ENCODE assay signal across 29 cellular contexts in genomic region chr12:68967036-68967435, GRCh38.
"Had no signal": no experiment of that assay in that cellular context is flagged by ENCODE, and none has a peak within 500 bp of the region (broad histone marks: within the 10 kb centered on the region; RNA-seq: fewer than 3 reads in every experiment).

No MANE protein-coding gene starts in this region.

- DNase-seq: activated CD4-positive, alpha-beta T cell treated with anti-CD3 and anti-CD28 coated beads for 48 hours; activated CD4-positive, alpha-beta T cell treated with anti-CD3 and anti-CD28 coated beads, Interleukin-2, amount 50 U/mL, for 48 hours; activated CD8-positive, alpha-beta memory T cell treated with anti-CD3 and anti-CD28 coated beads for 24 hours; activated effector memory CD4-positive, alpha-beta T cell treated with Interleukin-2 at 50 U/mL for 16 hours; activated naive CD4-positive, alpha-beta T cell treated with anti-CD3 and anti-CD28 coated beads, Interleukin-2, amount 50 U/mL, for 16 hours; activated naive CD8-positive, alpha-beta T cell treated with anti-CD3 and anti-CD28 coated beads, Interleukin-2, amount 50 U/mL, for 24 hours; dermis blood vessel endothelial cell; effector CD4-positive, alpha-beta T cell; esophagus squamous epithelium; foreskin melanocyte; islet precursor cell; left cardiac atrium; left ventricle myocardium superior; mammary epithelial cell; naive B cell; nephron progenitor cell; right lobe of liver; stimulated activated CD4-positive, alpha-beta T cell treated with anti-CD3 and anti-CD28 coated beads, Interleukin-12 subunit alpha, Interleukin-12 subunit beta, amount 100 ng/mL, for 4 hours; stimulated activated CD4-positive, alpha-beta T cell treated with anti-CD3 and anti-CD28 coated beads, Interleukin-4, amount 100 ng/mL, for 1 hour; stimulated activated naive CD8-positive, alpha-beta T cell treated with anti-CD3 and anti-CD28 coated beads, Interleukin-15, Interleukin-2, amounts not matched to agents 100 U/mL and 50 U/mL, for 24 hours; T-helper 9 cell; testis; transverse colon; uterus; WERI-Rb-1 had no signal

- H3K9me3 ChIP-seq: esophagus squamous epithelium, neutrophil, right lobe of liver, testis, transverse colon, uterus had no signal

- H3K4me1 ChIP-seq: testis, uterus had no signal

- H3K4me2 ChIP-seq: hepatocyte had no signal

- H3K79me2 ChIP-seq: hepatocyte had no signal

- H3K4me3 ChIP-seq: esophagus squamous epithelium, hepatocyte, right lobe of liver, testis, transverse colon, uterus had no signal

- ATAC-seq: activated CD4-positive, CD25-positive, alpha-beta regulatory T cell treated with anti-CD3 and anti-CD28 coated beads, Interleukin-2, amount 50 U/mL, for 24 hours; activated naive CD8-positive, alpha-beta T cell treated with anti-CD3 and anti-CD28 coated beads, Interleukin-2, amount 50 U/mL, for 24 hours; left cardiac atrium; left ventricle myocardium superior; right lobe of liver; stimulated activated naive CD8-positive, alpha-beta T cell treated with anti-CD3 and anti-CD28 coated beads, Interleukin-15, Interleukin-2, amounts not matched to agents 100 U/mL and 50 U/mL, for 24 hours had no signal

- H3K27me3 ChIP-seq: esophagus squamous epithelium, hepatocyte, neutrophil, right lobe of liver, testis, transverse colon, uterus had no signal

- H3K36me3 ChIP-seq: esophagus squamous epithelium, neutrophil, right lobe of liver, transverse colon, uterus, WERI-Rb-1 had no signal

- H2AFZ ChIP-seq: hepatocyte had no signal

- H3K27ac ChIP-seq: epithelial cell of prostate, esophagus squamous epithelium, hepatocyte, neutrophil, right lobe of liver, testis, transverse colon, uterus, WERI-Rb-1 had no signal
